1 cellular context compared by ENCODE assay signal in genomic region chr6:135299256-135299655, GRCh38.
TF ChIP-seq lines count a peak whose summit lies in the region.

No MANE protein-coding gene starts in this region.

TF ChIP-seq in A549, 52 proteins besides CTCF, POLR2A, EP300 and RAD21 (continued from another document):
- no peak for TF ChIP-seq HOXB13 (CRISPR knock-in tag; IDR thresholded peaks at IDR 0.05; ENCODE audit: low read depth)
- no peak for TF ChIP-seq PHF8 (IDR thresholded peaks at IDR 0.05; ENCODE audit: borderline replicate concordance, low read depth)
- no peak for TF ChIP-seq ESRRA (IDR thresholded peaks at IDR 0.05; ENCODE audit: borderline replicate concordance, low read length)
- TF ChIP-seq HMGXB4 (CRISPR knock-in tag; IDR thresholded peaks at IDR 0.05; ENCODE audit: borderline replicate concordance) = no peak
